Comparison of ENCODE assay signal across 18 cellular contexts in the genomic region with DNA sequence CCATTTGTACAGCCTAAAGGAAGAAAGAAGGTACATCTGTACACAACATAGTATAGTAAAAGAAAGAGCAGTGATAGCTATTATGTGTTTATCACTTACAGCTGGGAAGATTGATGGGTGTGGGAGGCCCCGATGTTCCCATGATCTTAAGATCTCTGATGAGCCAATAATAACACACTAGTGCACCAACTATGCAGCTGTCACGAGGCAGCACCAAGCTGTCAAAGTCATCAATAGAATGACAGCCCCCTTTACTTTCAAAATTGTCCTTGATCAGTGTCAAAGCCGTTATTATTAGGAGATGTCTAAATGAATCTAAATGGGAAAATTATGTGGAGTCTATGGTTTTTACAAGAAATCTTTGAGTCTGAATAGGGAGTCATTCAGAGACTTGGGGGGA.
A peak's percentile ranks its signal among the peaks of the same experiment; 100 is the strongest.
DNase-seq lines count a peak whose midpoint lies in the region; ATAC-seq and TF ChIP-seq lines count a peak whose summit lies in the region.
"Had no signal": no experiment of that assay in that cellular context is flagged by ENCODE, and none has a peak within 500 bp of the region (broad histone marks: within the 10 kb centered on the region; RNA-seq: fewer than 3 reads in every experiment).

No MANE protein-coding gene starts in this region.

- H3K27ac ChIP-seq in left ventricle myocardium inferior (replicated peaks): peak overlapping the region; percentile 12
- peak overlapping the region; percentile 26 for H3K27ac ChIP-seq in caudate nucleus (ENCODE audit: low read depth, low read length)
- peak overlapping the region; percentile 89 for H3K27ac ChIP-seq in neural cell (ENCODE audit: low read length)
- H3K27ac ChIP-seq: BLaER1 had no signal

- TF ChIP-seq CTCF in left ventricle myocardium inferior (IDR thresholded peaks at IDR 0.05; ENCODE audit: borderline replicate concordance): no peak
- TF ChIP-seq CTCF in neural cell (IDR thresholded peaks at IDR 0.05; ENCODE audit: poor library complexity, severe bottlenecking): no peak

- intact Hi-C loops in left ventricle myocardium inferior (cut with micrococcal nuclease) (no loop called here), left ventricle myocardium superior (cut with micrococcal nuclease) (no loop called here)

- TF ChIP-seq EP300 in neural cell (conservative IDR thresholded peaks at IDR 0.05; ENCODE audit: poor library complexity, severe bottlenecking): peak; percentile 99

- peak; percentile 3 for TF ChIP-seq RAD21 in neural cell (conservative IDR thresholded peaks at IDR 0.05)

- no peaks in the 10 kb centered on the region for H3K36me3 Mint-ChIP-seq in stimulated activated effector memory CD8-positive, alpha-beta T cell treated with anti-CD3 and anti-CD28 coated beads, Interleukin-12 subunit alpha, Interleukin-12 subunit beta, amount 100 ng/mL, for 72 hours
- H3K36me3 Mint-ChIP-seq: CD8-positive, alpha-beta T cell had no signal

- no peaks in the 10 kb centered on the region for H3K9me2 ChIP-seq in neural cell (ENCODE audit: insufficient read depth, low read length)

- no peak for ATAC-seq in left ventricle myocardium superior
- ATAC-seq in stimulated activated effector memory CD8-positive, alpha-beta T cell treated with anti-CD3 and anti-CD28 coated beads, Interleukin-12 subunit alpha, Interleukin-12 subunit beta, amount 100 ng/mL, for 72 hours: no peak
- ATAC-seq: CD8-positive, alpha-beta T cell; GM12878; HepG2 had no signal

- H3K4me3 ChIP-seq in left ventricle myocardium inferior (no peak overlapping the region), neural cell (ENCODE audit: low read length) (peak overlapping the region; percentile 50)
- H3K4me3 ChIP-seq: BLaER1, GM12878 had no signal

- H3K36me3 ChIP-seq in left ventricle myocardium inferior (no peaks in the 10 kb centered on the region), neural cell (ENCODE audit: insufficient read depth, low read length) (no peaks in the 10 kb centered on the region)
- H3K36me3 ChIP-seq: BLaER1 had no signal

- no peak overlapping the region for H3K4me3 Mint-ChIP-seq in stimulated activated effector memory CD8-positive, alpha-beta T cell treated with anti-CD3 and anti-CD28 coated beads, Interleukin-12 subunit alpha, Interleukin-12 subunit beta, amount 100 ng/mL, for 72 hours
- H3K4me3 Mint-ChIP-seq: CD8-positive, alpha-beta T cell; H9 had no signal

- no peak overlapping the region for H2AFZ ChIP-seq in neural cell (ENCODE audit: low read depth, low read length)

- H3K9me3 ChIP-seq in left ventricle myocardium inferior (replicated peaks) (no peaks in the 10 kb centered on the region), neural cell (ENCODE audit: low read length) (no peaks in the 10 kb centered on the region)
- H3K9me3 ChIP-seq: BLaER1 had no signal

- H3K27me3 ChIP-seq in left ventricle myocardium inferior (ENCODE audit: low read depth): no peaks in the 10 kb centered on the region
- no peaks in the 10 kb centered on the region for H3K27me3 ChIP-seq in neural cell (ENCODE audit: insufficient read depth, low read depth, low read length)
- H3K27me3 ChIP-seq: BLaER1 had no signal

- H3K27ac Mint-ChIP-seq in stimulated activated effector memory CD8-positive, alpha-beta T cell treated with anti-CD3 and anti-CD28 coated beads, Interleukin-12 subunit alpha, Interleukin-12 subunit beta, amount 100 ng/mL, for 72 hours: no peak overlapping the region
- H3K27ac Mint-ChIP-seq: CD8-positive, alpha-beta T cell; H9 had no signal

- DNase-seq in left ventricle myocardium inferior (no peak), left ventricle myocardium superior (no peak), caudate nucleus (lab: John Stamatoyannopoulos, UW) (peak in 31 of 61 donors; percentile 10 to 92 (median 44)), C1 segment of cervical spinal cord (lab: John Stamatoyannopoulos, UW) (no peak)
- DNase-seq in stimulated activated effector memory CD8-positive, alpha-beta T cell treated with anti-CD3 and anti-CD28 coated beads, Interleukin-12 subunit alpha, Interleukin-12 subunit beta, amount 100 ng/mL, for 72 hours (ENCODE audit: low spot score in 2 of 2): no peak
- DNase-seq in stimulated activated CD4-positive, alpha-beta T cell treated with anti-CD3 and anti-CD28 coated beads, Interleukin-4, amount 100 ng/mL, for 24 hours: no peak
- DNase-seq in activated CD4-positive, alpha-beta T cell treated with anti-CD3 and anti-CD28 coated beads for 48 hours: no peak
- DNase-seq: 8988T; Calu3; CD8-positive, alpha-beta T cell; DMS53; DND-41; EL; H9 had no signal

- no peaks in the 10 kb centered on the region for H3K9me3 Mint-ChIP-seq in stimulated activated effector memory CD8-positive, alpha-beta T cell treated with anti-CD3 and anti-CD28 coated beads, Interleukin-12 subunit alpha, Interleukin-12 subunit beta, amount 100 ng/mL, for 72 hours
- H3K9me3 Mint-ChIP-seq: CD8-positive, alpha-beta T cell; H9 had no signal

- peak overlapping the region; percentile 61 for H3K4me2 ChIP-seq in neural cell (ENCODE audit: low read length)
- H3K4me2 ChIP-seq: BLaER1 had no signal

- peaks cover 11% of the 10 kb centered on the region for H3F3A ChIP-seq in neural cell (ENCODE audit: insufficient read depth, low read length, poor library complexity, severe bottlenecking)

- H3K4me1 Mint-ChIP-seq in stimulated activated effector memory CD8-positive, alpha-beta T cell treated with anti-CD3 and anti-CD28 coated beads, Interleukin-12 subunit alpha, Interleukin-12 subunit beta, amount 100 ng/mL, for 72 hours: no peaks in the 10 kb centered on the region

- peaks cover 32% of the 10 kb centered on the region for H3K4me1 ChIP-seq in left ventricle myocardium inferior
- H3K4me1 ChIP-seq: BLaER1 had no signal

- no peaks in the 10 kb centered on the region for H4K20me1 ChIP-seq in neural cell (ENCODE audit: insufficient read depth)
- H4K20me1 ChIP-seq: BLaER1 had no signal

- H3K79me2 ChIP-seq in neural cell (replicated peaks; ENCODE audit: insufficient read depth, low read length): peaks cover 17% of the 10 kb centered on the region

- H3K9ac ChIP-seq in neural cell (ENCODE audit: low read length): peak overlapping the region; percentile 51
- H3K9ac ChIP-seq: BLaER1 had no signal

TF ChIP-seq in neural cell, 6 proteins besides CTCF, POLR2A, EP300 and RAD21:
- TF ChIP-seq TAF1 (IDR thresholded peaks at IDR 0.05; ENCODE audit: low read depth) (no peak), SMC3 (conservative IDR thresholded peaks at IDR 0.05; ENCODE audit: poor library complexity) (no peak), MXI1 (conservative IDR thresholded peaks at IDR 0.05; ENCODE audit: poor library complexity, severe bottlenecking) (no peak), EZH2 (IDR thresholded peaks at IDR 0.05; ENCODE audit: borderline replicate concordance, insufficient read depth, low read length, poor library complexity, severe bottlenecking) (no peak), POLR2AphosphoS5 (IDR thresholded peaks at IDR 0.05) (peak; percentile 83)
- TF ChIP-seq, protein P1, sequence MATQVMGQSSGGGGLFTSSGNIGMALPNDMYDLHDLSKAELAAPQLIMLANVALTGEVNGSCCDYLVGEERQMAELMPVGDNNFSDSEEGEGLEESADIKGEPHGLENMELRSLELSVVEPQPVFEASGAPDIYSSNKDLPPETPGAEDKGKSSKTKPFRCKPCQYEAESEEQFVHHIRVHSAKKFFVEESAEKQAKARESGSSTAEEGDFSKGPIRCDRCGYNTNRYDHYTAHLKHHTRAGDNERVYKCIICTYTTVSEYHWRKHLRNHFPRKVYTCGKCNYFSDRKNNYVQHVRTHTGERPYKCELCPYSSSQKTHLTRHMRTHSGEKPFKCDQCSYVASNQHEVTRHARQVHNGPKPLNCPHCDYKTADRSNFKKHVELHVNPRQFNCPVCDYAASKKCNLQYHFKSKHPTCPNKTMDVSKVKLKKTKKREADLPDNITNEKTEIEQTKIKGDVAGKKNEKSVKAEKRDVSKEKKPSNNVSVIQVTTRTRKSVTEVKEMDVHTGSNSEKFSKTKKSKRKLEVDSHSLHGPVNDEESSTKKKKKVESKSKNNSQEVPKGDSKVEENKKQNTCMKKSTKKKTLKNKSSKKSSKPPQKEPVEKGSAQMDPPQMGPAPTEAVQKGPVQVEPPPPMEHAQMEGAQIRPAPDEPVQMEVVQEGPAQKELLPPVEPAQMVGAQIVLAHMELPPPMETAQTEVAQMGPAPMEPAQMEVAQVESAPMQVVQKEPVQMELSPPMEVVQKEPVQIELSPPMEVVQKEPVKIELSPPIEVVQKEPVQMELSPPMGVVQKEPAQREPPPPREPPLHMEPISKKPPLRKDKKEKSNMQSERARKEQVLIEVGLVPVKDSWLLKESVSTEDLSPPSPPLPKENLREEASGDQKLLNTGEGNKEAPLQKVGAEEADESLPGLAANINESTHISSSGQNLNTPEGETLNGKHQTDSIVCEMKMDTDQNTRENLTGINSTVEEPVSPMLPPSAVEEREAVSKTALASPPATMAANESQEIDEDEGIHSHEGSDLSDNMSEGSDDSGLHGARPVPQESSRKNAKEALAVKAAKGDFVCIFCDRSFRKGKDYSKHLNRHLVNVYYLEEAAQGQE (IDR thresholded peaks at IDR 0.05; ENCODE audit: borderline replicate concordance): peak; percentile 66
TF ChIP-seq in neural cell: peak in this region for 2.

Comparison
In these comparisons a context has a peak if more than half of its experiments do, and no peak if none do; other contexts are left out.
1. DNase-seq: peak in caudate nucleus (31 of 61); none in left ventricle myocardium inferior (single experiment), left ventricle myocardium superior (single experiment), stimulated activated effector memory CD8-positive, alpha-beta T cell treated with anti-CD3 and anti-CD28 coated beads, Interleukin-12 subunit alpha, Interleukin-12 subunit beta, amount 100 ng/mL, for 72 hours (0 of 2), stimulated activated CD4-positive, alpha-beta T cell treated with anti-CD3 and anti-CD28 coated beads, Interleukin-4, amount 100 ng/mL, for 24 hours (single experiment), activated CD4-positive, alpha-beta T cell treated with anti-CD3 and anti-CD28 coated beads for 48 hours (single experiment) and C1 segment of cervical spinal cord (0 of 14).
2. H3K27ac ChIP-seq: peak in every context shown above with its lines; median percentile 89 in neural cell; 26 in caudate nucleus; 12 in left ventricle myocardium inferior.